28 cellular contexts compared by ENCODE assay signal in the genomic region with DNA sequence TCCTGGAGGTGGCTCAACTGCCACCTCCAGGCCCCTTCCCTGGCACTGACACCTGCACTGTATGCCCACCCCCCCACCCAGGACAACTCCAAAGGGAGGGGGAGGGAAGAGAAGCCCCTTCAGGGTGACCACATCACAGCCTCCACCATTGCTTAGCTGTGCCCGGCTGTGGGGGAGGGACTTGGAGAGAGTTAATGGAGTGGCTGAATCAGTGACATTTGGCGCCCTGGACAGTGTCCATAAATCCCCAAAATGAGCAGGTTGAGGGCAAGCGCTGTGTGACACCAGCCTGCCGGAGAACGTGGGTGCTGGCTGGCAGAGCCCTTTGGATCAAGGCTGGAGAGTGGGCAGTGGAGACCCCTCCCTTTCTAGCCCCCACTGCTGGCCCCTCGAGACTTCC. TPM values are rescaled to one million over a fixed set of nuclear protein-coding genes. Genes with fewer than 3 reads are reported as not detected.
DNase-seq lines count a peak whose midpoint lies in the region; ATAC-seq, FAIRE-seq and TF ChIP-seq lines count a peak whose summit lies in the region.
"Had no signal": no experiment of that assay in that cellular context is flagged by ENCODE, and none has a peak within 500 bp of the region (broad histone marks: within the 10 kb centered on the region; RNA-seq: fewer than 3 reads in every experiment).

No MANE protein-coding gene starts in this region.

- H3K4me2 ChIP-seq in H1 (ENCODE audit: insufficient read depth in 1 of 2, low read depth in 2 of 2, low read length in 2 of 2), result peak overlapping the region in 1 of 2 experiments; percentile 73; a peak in 2 of 4 replicates

- peak overlapping the region; percentile 38 for H3K18ac ChIP-seq in H1 (ENCODE audit: extremely low read depth, low read length)

- H3K56ac ChIP-seq in H1 (replicated peaks; ENCODE audit: insufficient read length, low read depth, low read length), result no peak overlapping the region

- no peak overlapping the region for H3K27ac ChIP-seq in RWPE2 (ENCODE audit: poor library complexity, severe bottlenecking)
- H3K27ac ChIP-seq in H1 (ENCODE audit: low read depth, low read length), result no peak overlapping the region
- H3K27ac ChIP-seq: C4-2B, Peyer's patch, sigmoid colon, suprapubic skin had no signal

- H3K9me3 ChIP-seq in RWPE2 (ENCODE audit: severe bottlenecking) (no peaks in the 10 kb centered on the region), H1 (ENCODE audit: insufficient read depth in 2 of 2, low read depth in 1 of 2, low read length in 1 of 2) (no peaks in the 10 kb centered on the region)
- H3K9me3 ChIP-seq: MG63, mucosa of descending colon, Peyer's patch, sigmoid colon, suprapubic skin had no signal

- H2BK120ac ChIP-seq in H1 (replicated peaks; ENCODE audit: low read depth, low read length), result no peak overlapping the region

- no peak for TF ChIP-seq RAD21 in H1 (IDR thresholded peaks at IDR 0.05 in 1 of 2, conservative IDR thresholded peaks at IDR 0.05 in 1 of 2; ENCODE audit: low read depth in 2 of 2, low read length in 2 of 2)

- H3K23me2 ChIP-seq in H1 (ENCODE audit: low read depth, low read length), result peaks cover 9% of the 10 kb centered on the region; the same call in 1 of the 2 replicates

- WGBS in H1 (ENCODE audit: extremely low coverage in 1 of 2, insufficient coverage in 1 of 2, insufficient read length in 1 of 2, insufficient replicate concordance in 2 of 2, low coverage in 1 of 2, low lambda C conversion rate in 2 of 2, missing lambda C conversion rate in 1 of 2), 2 experiments, result 91% methylated on average over 6 of the region's 6 CpGs; no CpG with 5 or more reads in 1 of the 2 experiments

- H3K4me1 Mint-ChIP-seq in nephron, result no peaks in the 10 kb centered on the region

- no peaks in the 10 kb centered on the region for H3K36me3 Mint-ChIP-seq in nephron (ENCODE audit: low read depth)

- H4K5ac ChIP-seq in H1 (ENCODE audit: insufficient read length, low read depth, low read length), result no peak overlapping the region

- TF ChIP-seq CTCF in RWPE2 (IDR thresholded peaks at IDR 0.05; ENCODE audit: poor library complexity, severe bottlenecking) (no peak), H1 (IDR thresholded peaks at IDR 0.05; ENCODE audit: control extremely low read depth in 1 of 3, insufficient read depth in 1 of 3, low read depth in 1 of 3, low read length in 3 of 3) (no peak), nephron (IDR thresholded peaks at IDR 0.05; ENCODE audit: unreplicated experiment in 3 of 3) (no peak)

- peaks cover 25% of the 10 kb centered on the region for H3K27me3 ChIP-seq in RWPE2 (ENCODE audit: insufficient read depth, poor library complexity, severe bottlenecking)
- peaks cover 40 to 57% (median 48%) of the 10 kb centered on the region in 4 experiments for H3K27me3 ChIP-seq in H1 (replicated peaks in 1 of 4; ENCODE audit: control insufficient read depth in 3 of 4, extremely low read depth in 1 of 4, insufficient read depth in 3 of 4, low read length in 3 of 4)

- H2BK5ac ChIP-seq in H1 (ENCODE audit: low read depth, low read length), result no peak overlapping the region

- no peak overlapping the region for H3K27ac Mint-ChIP-seq in nephron
- H3K27ac Mint-ChIP-seq: activated CD8-positive, alpha-beta T cell treated with anti-CD3 and anti-CD28 coated beads for 36 hours; activated T-helper 2 cell treated with anti-CD3 and anti-CD28 coated beads, Interferon-gamma antibody, Interleukin-2, Interleukin-4, amounts not matched to agents 10 μg/mL and 5 μg/mL and 100 μg/mL, durations not matched to agents 14 hours and 24 hours and 36 hours; progenitor cell of endocrine pancreas had no signal

- no peak for FAIRE-seq in H1 (lab: Jason Lieb, UNC)

- H2AK5ac ChIP-seq in H1 (ENCODE audit: low read depth, low read length), result no peak overlapping the region

- in situ Hi-C loops in G401 (cut with HindIII; ENCODE audit: low sequenced_read_pairs), result no loop called here

- CTCF ChIA-PET in H1 (lab: Charles Lee; ENCODE audit: partially characterized antibody), result interaction anchor here (0.6 to 49.9 kb wide), 17 partner anchors 8 to 201 kb away, joined by 3 to 1072 read pairs (median 5); partner anchors contain the start of gene OTOP3

- no peak for TF ChIP-seq POLR2A in H1 (IDR thresholded peaks at IDR 0.05; ENCODE audit: control extremely low read depth in 1 of 2, low read depth in 2 of 2, low read length in 2 of 2)

- no peak overlapping the region for H3K4ac ChIP-seq in H1 (replicated peaks; ENCODE audit: insufficient read length, low read depth, low read length)

- H3K9me3 Mint-ChIP-seq in nephron, result no peaks in the 10 kb centered on the region
- H3K9me3 Mint-ChIP-seq: activated CD8-positive, alpha-beta T cell treated with anti-CD3 and anti-CD28 coated beads for 36 hours; activated T-helper 2 cell treated with anti-CD3 and anti-CD28 coated beads, Interferon-gamma antibody, Interleukin-2, Interleukin-4, amounts not matched to agents 10 μg/mL and 5 μg/mL and 100 μg/mL, durations not matched to agents 14 hours and 24 hours and 36 hours had no signal

- no peaks in the 10 kb centered on the region for H3K36me3 ChIP-seq in RWPE2 (ENCODE audit: low read depth)
- no peaks in the 10 kb centered on the region; a peak in 1 of 8 replicates for H3K36me3 ChIP-seq in H1 (ENCODE audit: control insufficient read depth in 2 of 4, insufficient read depth in 4 of 4, low read length in 3 of 4)
- H3K36me3 ChIP-seq: MG63, Peyer's patch, sigmoid colon, suprapubic skin had no signal

- 0 out of 2 replicates have a peak overlapping the region, but pooled peaks have one; percentile 46 for H2BK15ac ChIP-seq in H1 (ENCODE audit: low read length)

- 0 out of 2 replicates have a peak overlapping the region, but pooled peaks have one; percentile 39 for H2BK12ac ChIP-seq in H1 (ENCODE audit: low read depth, low read length)

- H2AFZ ChIP-seq in H1 (ENCODE audit: low read length), result no peak overlapping the region

- peak; percentile 31 for DNase-seq in G401 (ENCODE audit: low spot score)
- no peak for DNase-seq in RWPE2 (ENCODE audit: low spot score)
- DNase-seq in H1 (ENCODE audit: low read depth in 1 of 2, low spot score in 2 of 2), result no peak
- DNase-seq in NCI-H2227 treated with DMSO at 0.1 percent for 48 hours (lab: John Stamatoyannopoulos, UW), result no peak
- DNase-seq: activated CD8-positive, alpha-beta T cell treated with anti-CD3 and anti-CD28 coated beads for 36 hours; cerebellar nuclear complex; DMS 273 treated with DMSO at 0.1 percent for 48 hours; HCEC 1CT; KG1; MG63; mucosa of descending colon; NCI-H2029 treated with DMSO at 0.1 percent for 48 hours; NCI-H226; Peyer's patch; sigmoid colon; stimulated activated CD4-positive, alpha-beta T cell treated with anti-CD3 and anti-CD28 coated beads, Interleukin-4, amount 100 ng/mL, for 4 hours; stimulated activated naive CD4-positive, alpha-beta T cell had no signal

- no peak overlapping the region for H4K91ac ChIP-seq in H1 (replicated peaks; ENCODE audit: insufficient read length, low read length)

- ATAC-seq in RWPE2 (ENCODE audit: low read depth) (no peak), GM18867 (IDR thresholded peaks at IDR 0.05; ENCODE audit: unreplicated experiment) (no peak), HG02642 (IDR thresholded peaks at IDR 0.05; ENCODE audit: poor library complexity, unreplicated experiment) (no peak), GM19395 (IDR thresholded peaks at IDR 0.05; ENCODE audit: unreplicated experiment) (no peak)
- ATAC-seq: activated CD8-positive, alpha-beta T cell treated with anti-CD3 and anti-CD28 coated beads for 36 hours; mucosa of descending colon had no signal

- peaks cover 0 to 5% of the 10 kb centered on the region in 2 experiments for H4K20me1 ChIP-seq in H1 (replicated peaks in 1 of 2; ENCODE audit: control insufficient read depth in 1 of 2, insufficient read depth in 2 of 2, low read length in 2 of 2)

- no peaks in the 10 kb centered on the region for H3K79me1 ChIP-seq in H1 (ENCODE audit: low read depth, low read length)

- peak overlapping the region; percentile 38 for H3K4me3 ChIP-seq in RWPE2 (ENCODE audit: severe bottlenecking)
- peak overlapping the region in 1 of 4 experiments; percentile 74; a peak in 2 of 8 replicates for H3K4me3 ChIP-seq in H1 (ENCODE audit: extremely low read depth in 1 of 4, insufficient read depth in 2 of 4, low read depth in 3 of 4, low read length in 4 of 4)
- H3K4me3 ChIP-seq: lung, mucosa of descending colon had no signal

- H3K79me2 ChIP-seq in H1 (ENCODE audit: control insufficient read depth in 1 of 2, insufficient read depth in 2 of 2, low read length in 2 of 2), result no peaks in the 10 kb centered on the region

- H2BK20ac ChIP-seq in H1 (ENCODE audit: low read length), result no peak overlapping the region

- H3K14ac ChIP-seq in H1 (ENCODE audit: insufficient read length), result no peak overlapping the region

- POLR2A ChIA-PET in H1 (lab: Charles Lee; ENCODE audit: partially characterized antibody), result interaction anchor here (1.8 kb wide), 1 partner anchor 49 kb away, joined by 4 read pairs; the partner anchor contains the start of gene FDXR

- H3K27me3 Mint-ChIP-seq in nephron (ENCODE audit: low read depth), result peaks cover 77% of the 10 kb centered on the region

- H3K4me3 Mint-ChIP-seq in nephron, result peak overlapping the region; percentile 61 to 74 (median 72)
- H3K4me3 Mint-ChIP-seq: activated CD8-positive, alpha-beta T cell treated with anti-CD3 and anti-CD28 coated beads for 36 hours had no signal

- H3K9ac ChIP-seq in H1 (replicated peaks in 1 of 4; ENCODE audit: extremely low read depth in 1 of 4, low read depth in 3 of 4, low read length in 3 of 4), result no peak overlapping the region

- no peak for TF ChIP-seq EP300 in H1 (IDR thresholded peaks at IDR 0.05; ENCODE audit: borderline replicate concordance in 1 of 2, low read depth in 2 of 2, low read length in 2 of 2)

- no peak overlapping the region for H3K23ac ChIP-seq in H1 (ENCODE audit: insufficient read length)

- H3K4me1 ChIP-seq in RWPE2 (ENCODE audit: insufficient read depth, poor library complexity, severe bottlenecking) (peaks cover 3% of the 10 kb centered on the region), H1 (replicated peaks in 1 of 4; ENCODE audit: control insufficient read depth in 3 of 4, insufficient read depth in 4 of 4, low read length in 3 of 4) (peaks cover 0 to 19% (median 16%) of the 10 kb centered on the region in 4 experiments; a peak in 6 of 7 replicates)

- H4K8ac ChIP-seq in H1 (ENCODE audit: extremely low read depth, insufficient read depth, low read length), result no peak overlapping the region

RNA-seq across cellular contexts. Expression of gene USH1G, which starts 0.9 kb away (rescaled TPM):
- 1.4 and 1.9 TPM in 2 replicates for total RNA-seq in G401 (2014; rRNA removed; shearing (Covaris generic))
- 1.6 and 1.7 TPM in 2 replicates for total RNA-seq in H1 (2021; fragmentation: NEBNext Ultra II Directional; extraction: Animal tissue kit (Norgen Biotek cat#: 25700))
- 4.3 and 5.0 TPM in 2 replicates for polyA plus RNA-seq in H1 (2011; rRNA removed)
- 3.5 TPM for polyA plus RNA-seq in H1 (2011; cell fraction: cytosol; rRNA removed)
- 3.5 TPM for polyA plus RNA-seq in H1 (2011; cell fraction: nucleus; rRNA removed)
- polyA plus RNA-seq in H1 (2012, experiment 1 of 2), result 1.3 to 2.8 TPM (median 2.0 TPM) in 4 replicates
- polyA plus RNA-seq in H1 (2012, experiment 2 of 2), result 1.9 TPM
- polyA plus RNA-seq in H1 (2013, experiment 1 of 2), result 0.61 TPM
- 0.70 TPM for polyA plus RNA-seq in H1 (2013, experiment 2 of 2)
- 5.1 and 8.8 TPM in 2 replicates for polyA minus RNA-seq in H1 (2011; rRNA and poly(A)+ RNA removed)
- 3.7 TPM for polyA minus RNA-seq in H1 (2011; cell fraction: cytosol; rRNA and poly(A)+ RNA removed)
- 4.2 TPM for polyA minus RNA-seq in H1 (2011; cell fraction: nucleus; rRNA and poly(A)+ RNA removed)
- total RNA-seq: activated CD8-positive, alpha-beta T cell treated with anti-CD3 and anti-CD28 coated beads for 36 hours; activated T-helper 2 cell treated with anti-CD3 and anti-CD28 coated beads, Interferon-gamma antibody, Interleukin-2, Interleukin-4, amounts not matched to agents 10 μg/mL and 5 μg/mL and 100 μg/mL, durations not matched to agents 14 hours and 24 hours and 36 hours; HT1080; lung; mucosa of descending colon; sigmoid colon had no signal

RNA-seq across cellular contexts. Expression of gene OTOP2, which starts 1.9 kb away (rescaled TPM):
- not detected in 2 replicates for total RNA-seq in G401 (2014; rRNA removed; shearing (Covaris generic))
- not detected in 2 replicates for total RNA-seq in H1 (2021; fragmentation: NEBNext Ultra II Directional; extraction: Animal tissue kit (Norgen Biotek cat#: 25700))
- polyA plus RNA-seq in H1 (2011; rRNA removed), result 0.23 and 0.27 TPM in 2 replicates
- 0.23 TPM for polyA plus RNA-seq in H1 (2011; cell fraction: cytosol; rRNA removed)
- 0.37 TPM for polyA plus RNA-seq in H1 (2011; cell fraction: nucleus; rRNA removed)
- polyA plus RNA-seq in H1 (2012, experiment 1 of 2), result 0.11 to 0.18 TPM (median 0.16 TPM) in 3 of 4 replicates, not detected in the other
- not detected for polyA plus RNA-seq in H1 (2012, experiment 2 of 2)
- polyA plus RNA-seq in H1 (2013, experiment 1 of 2), result not detected
- 0.06 TPM for polyA plus RNA-seq in H1 (2013, experiment 2 of 2)
- not detected in 2 replicates for polyA minus RNA-seq in H1 (2011; rRNA and poly(A)+ RNA removed)
- polyA minus RNA-seq in H1 (2011; cell fraction: cytosol; rRNA and poly(A)+ RNA removed), result not detected
- not detected for polyA minus RNA-seq in H1 (2011; cell fraction: nucleus; rRNA and poly(A)+ RNA removed)
- total RNA-seq: activated CD8-positive, alpha-beta T cell treated with anti-CD3 and anti-CD28 coated beads for 36 hours; activated T-helper 2 cell treated with anti-CD3 and anti-CD28 coated beads, Interferon-gamma antibody, Interleukin-2, Interleukin-4, amounts not matched to agents 10 μg/mL and 5 μg/mL and 100 μg/mL, durations not matched to agents 14 hours and 24 hours and 36 hours; HT1080; lung; progenitor cell of endocrine pancreas; urinary bladder had no signal
- polyA plus RNA-seq: lung, urinary bladder had no signal

RNA-seq across cellular contexts. Expression of gene OTOP3, which starts 13.5 kb away (rescaled TPM):
- total RNA-seq in G401 (2014; rRNA removed; shearing (Covaris generic)), result not detected in 2 replicates
- not detected in 2 replicates for total RNA-seq in H1 (2021; fragmentation: NEBNext Ultra II Directional; extraction: Animal tissue kit (Norgen Biotek cat#: 25700))
- polyA plus RNA-seq in H1 (2011; rRNA removed), result 0.05 and 0.09 TPM in 2 replicates
- 0.04 TPM for polyA plus RNA-seq in H1 (2011; cell fraction: cytosol; rRNA removed)
- not detected for polyA plus RNA-seq in H1 (2011; cell fraction: nucleus; rRNA removed)
- polyA plus RNA-seq in H1 (2012, experiment 1 of 2), result not detected in 4 replicates
- not detected for polyA plus RNA-seq in H1 (2012, experiment 2 of 2)
- polyA plus RNA-seq in H1 (2013, experiment 1 of 2), result 0.02 TPM
- polyA plus RNA-seq in H1 (2013, experiment 2 of 2), result not detected
- polyA minus RNA-seq in H1 (2011; rRNA and poly(A)+ RNA removed), result not detected in 2 replicates
- not detected for polyA minus RNA-seq in H1 (2011; cell fraction: cytosol; rRNA and poly(A)+ RNA removed)
- not detected for polyA minus RNA-seq in H1 (2011; cell fraction: nucleus; rRNA and poly(A)+ RNA removed)
- total RNA-seq: activated CD8-positive, alpha-beta T cell treated with anti-CD3 and anti-CD28 coated beads for 36 hours; activated T-helper 2 cell treated with anti-CD3 and anti-CD28 coated beads, Interferon-gamma antibody, Interleukin-2, Interleukin-4, amounts not matched to agents 10 μg/mL and 5 μg/mL and 100 μg/mL, durations not matched to agents 14 hours and 24 hours and 36 hours; HT1080; lung; sigmoid colon; urinary bladder had no signal
- polyA plus RNA-seq: lung, urinary bladder had no signal

RNA-seq across cellular contexts. Expression of gene FADS6, which starts 28.7 kb away (rescaled TPM):
- not detected in 2 replicates for total RNA-seq in G401 (2014; rRNA removed; shearing (Covaris generic))
- 0.56 and 0.80 TPM in 2 replicates for total RNA-seq in H1 (2021; fragmentation: NEBNext Ultra II Directional; extraction: Animal tissue kit (Norgen Biotek cat#: 25700))
- 2.5 and 2.6 TPM in 2 replicates for polyA plus RNA-seq in H1 (2011; rRNA removed)
- polyA plus RNA-seq in H1 (2011; cell fraction: cytosol; rRNA removed), result 2.2 TPM
- 2.2 TPM for polyA plus RNA-seq in H1 (2011; cell fraction: nucleus; rRNA removed)
- polyA plus RNA-seq in H1 (2012, experiment 1 of 2), result 0.79 to 2.0 TPM (median 1.4 TPM) in 4 replicates
- 0.67 TPM for polyA plus RNA-seq in H1 (2012, experiment 2 of 2)
- 0.67 TPM for polyA plus RNA-seq in H1 (2013, experiment 1 of 2)
- polyA plus RNA-seq in H1 (2013, experiment 2 of 2), result 0.52 TPM
- polyA minus RNA-seq in H1 (2011; rRNA and poly(A)+ RNA removed), result 1.6 and 2.1 TPM in 2 replicates
- polyA minus RNA-seq in H1 (2011; cell fraction: cytosol; rRNA and poly(A)+ RNA removed), result 1.8 TPM
- 0.80 TPM for polyA minus RNA-seq in H1 (2011; cell fraction: nucleus; rRNA and poly(A)+ RNA removed)
- total RNA-seq: activated CD8-positive, alpha-beta T cell treated with anti-CD3 and anti-CD28 coated beads for 36 hours; activated T-helper 2 cell treated with anti-CD3 and anti-CD28 coated beads, Interferon-gamma antibody, Interleukin-2, Interleukin-4, amounts not matched to agents 10 μg/mL and 5 μg/mL and 100 μg/mL, durations not matched to agents 14 hours and 24 hours and 36 hours; HT1080; lung; sigmoid colon had no signal
- polyA plus RNA-seq: lung had no signal

RNA-seq across cellular contexts. Expression of gene FDXR, which starts 49.4 kb away (rescaled TPM):
- total RNA-seq in G401 (2014; rRNA removed; shearing (Covaris generic)), result 120 and 154 TPM in 2 replicates
- total RNA-seq in H1 (2021; fragmentation: NEBNext Ultra II Directional; extraction: Animal tissue kit (Norgen Biotek cat#: 25700)), result 24.2 and 25.6 TPM in 2 replicates
- 31.4 and 44.0 TPM in 2 replicates for polyA plus RNA-seq in H1 (2011; rRNA removed)
- polyA plus RNA-seq in H1 (2011; cell fraction: cytosol; rRNA removed), result 52.5 TPM
- polyA plus RNA-seq in H1 (2011; cell fraction: nucleus; rRNA removed), result 67.0 TPM
- 20.6 to 42.6 TPM (median 37.8 TPM) in 4 replicates for polyA plus RNA-seq in H1 (2012, experiment 1 of 2)
- 33.2 TPM for polyA plus RNA-seq in H1 (2012, experiment 2 of 2)
- polyA plus RNA-seq in H1 (2013, experiment 1 of 2), result 13.2 TPM
- polyA plus RNA-seq in H1 (2013, experiment 2 of 2), result 13.1 TPM
- polyA minus RNA-seq in H1 (2011; rRNA and poly(A)+ RNA removed), result 10.8 and 11.3 TPM in 2 replicates
- 20.4 TPM for polyA minus RNA-seq in H1 (2011; cell fraction: cytosol; rRNA and poly(A)+ RNA removed)
- 25.0 TPM for polyA minus RNA-seq in H1 (2011; cell fraction: nucleus; rRNA and poly(A)+ RNA removed)
